In genomic region chr10:87695074-87695473, GRCh38 we compare ENCODE assay signal across 23 cellular contexts.
"Had no signal": no experiment of that assay in that cellular context is flagged by ENCODE, and none has a peak within 500 bp of the region (broad histone marks: within the 10 kb centered on the region; RNA-seq: fewer than 3 reads in every experiment).

No MANE protein-coding gene starts in this region.

- H3K9me3 ChIP-seq: heart left ventricle, left ventricle myocardium inferior, ovary, right lobe of liver, testis had no signal

- H3K27ac ChIP-seq: heart left ventricle, left ventricle myocardium inferior, ovary, right lobe of liver, testis had no signal

- DNase-seq: activated CD4-positive, alpha-beta T cell treated with anti-CD3 and anti-CD28 coated beads for 4 hours; activated CD4-positive, alpha-beta T cell treated with anti-CD3 and anti-CD28 coated beads, Interleukin-2, amount 50 U/mL, for 4 hours; activated effector memory CD4-positive, alpha-beta T cell treated with Interleukin-2 at 50 U/mL for 16 hours; activated naive CD4-positive, alpha-beta T cell treated with Interleukin-2 at 50 U/mL for 16 hours; activated T-cell treated with anti-CD3 and anti-CD28 coated beads for 4 hours; activated T-cell treated with anti-CD3 and anti-CD28 coated beads, Interleukin-2, amount 50 U/mL, for 72 hours; anterior cingulate cortex; effector memory CD4-positive, alpha-beta T cell; heart left ventricle; left ventricle myocardium inferior; naive thymus-derived CD4-positive, alpha-beta T cell; ovary; right lobe of liver; stimulated activated CD4-positive, alpha-beta T cell treated with anti-CD3 and anti-CD28 coated beads, Interleukin-12 subunit alpha, Interleukin-12 subunit beta, amount 100 ng/mL, for 4 hours; stimulated activated CD4-positive, alpha-beta T cell treated with anti-CD3 and anti-CD28 coated beads, Interleukin-4, amount 100 ng/mL, for 1 hour; stimulated activated naive CD8-positive, alpha-beta T cell treated with anti-CD3 and anti-CD28 coated beads, Interleukin-15, Interleukin-2, amounts not matched to agents 100 U/mL and 50 U/mL, for 24 hours; testis; trophoblast cell had no signal

- H3K4me1 Mint-ChIP-seq: central memory CD8-positive, alpha-beta T cell had no signal

- H3K4me3 Mint-ChIP-seq: activated naive CD8-positive, alpha-beta T cell; activated T-cell treated with anti-CD3 and anti-CD28 coated beads, Interleukin-2, amount 50 U/mL, for 72 hours; central memory CD8-positive, alpha-beta T cell; naive thymus-derived CD4-positive, alpha-beta T cell; T-helper 2 cell treated with Interferon-gamma antibody and Interleukin-4, amounts not matched to agents 5 μg/mL and 100 μg/mL, for 36 hours had no signal

- H3K4me3 ChIP-seq: heart left ventricle, left ventricle myocardium inferior, lung, ovary, right lobe of liver, testis had no signal

- ATAC-seq: activated T-cell treated with anti-CD3 and anti-CD28 coated beads, Interleukin-2, amount 50 U/mL, for 72 hours; heart left ventricle; naive thymus-derived CD4-positive, alpha-beta T cell; right lobe of liver; stimulated activated naive CD8-positive, alpha-beta T cell treated with anti-CD3 and anti-CD28 coated beads, Interleukin-15, Interleukin-2, amounts not matched to agents 100 U/mL and 50 U/mL, for 24 hours had no signal

- H3K36me3 ChIP-seq: heart left ventricle, left ventricle myocardium inferior, ovary, right lobe of liver had no signal

- H3K36me3 Mint-ChIP-seq: activated naive CD8-positive, alpha-beta T cell; naive thymus-derived CD4-positive, alpha-beta T cell had no signal

- H3K4me1 ChIP-seq: heart left ventricle, left ventricle myocardium inferior, testis had no signal

- H3K9me3 Mint-ChIP-seq: activated T-cell treated with anti-CD3 and anti-CD28 coated beads, Interleukin-2, amount 50 U/mL, for 72 hours; central memory CD8-positive, alpha-beta T cell; T-helper 2 cell treated with Interferon-gamma antibody and Interleukin-4, amounts not matched to agents 5 μg/mL and 100 μg/mL, for 36 hours had no signal

- H3K27me3 ChIP-seq: heart left ventricle, ovary, right lobe of liver, testis had no signal

- H3K27ac Mint-ChIP-seq: activated naive CD8-positive, alpha-beta T cell; activated T-cell treated with anti-CD3 and anti-CD28 coated beads, Interleukin-2, amount 50 U/mL, for 72 hours; naive thymus-derived CD4-positive, alpha-beta T cell; progenitor cell of endocrine pancreas; T-helper 2 cell treated with Interferon-gamma antibody and Interleukin-4, amounts not matched to agents 5 μg/mL and 100 μg/mL, for 36 hours had no signal

- H3K27me3 Mint-ChIP-seq: central memory CD8-positive, alpha-beta T cell had no signal
